In the genomic region with DNA sequence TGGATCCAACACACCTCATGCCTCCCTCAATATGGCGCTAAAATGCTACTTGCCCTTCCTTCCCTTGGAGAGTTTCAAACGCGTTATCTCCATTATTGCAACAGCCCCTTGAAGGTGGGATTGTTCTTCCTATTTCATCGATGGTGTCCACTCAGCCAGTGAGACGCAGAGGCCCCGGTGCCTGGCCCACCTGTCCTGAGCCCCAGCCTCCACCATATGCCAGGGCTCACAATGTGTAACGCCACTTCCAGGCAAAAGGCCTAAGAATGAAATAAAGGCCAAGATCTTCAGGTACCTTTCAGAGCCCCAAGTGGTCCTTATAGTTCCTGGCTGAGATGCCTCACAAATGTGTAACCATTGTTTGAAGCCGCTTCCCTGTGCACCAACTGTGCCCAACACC, we compare ENCODE assay signal across 13 cellular contexts.
DNase-seq lines count a peak whose midpoint lies in the region; ATAC-seq and TF ChIP-seq lines count a peak whose summit lies in the region.
"Had no signal": no experiment of that assay in that cellular context is flagged by ENCODE, and none has a peak within 500 bp of the region (broad histone marks: within the 10 kb centered on the region; RNA-seq: fewer than 3 reads in every experiment).

No MANE protein-coding gene starts in this region.

- H3K36me3 Mint-ChIP-seq in endothelial cell (ENCODE audit: low read depth, unreplicated experiment), result no peaks in the 10 kb centered on the region

- H3K4me3 ChIP-seq in coronary artery (no peak overlapping the region), upper lobe of right lung (no peak overlapping the region)

- H3K27ac ChIP-seq in coronary artery (no peak overlapping the region), upper lobe of right lung (no peak overlapping the region)
- H3K27ac ChIP-seq: C4-2B had no signal

- no peak overlapping the region for H3K4me3 Mint-ChIP-seq in endothelial cell (ENCODE audit: unreplicated experiment)
- H3K4me3 Mint-ChIP-seq: CD4-positive, alpha-beta T cell; H9 had no signal

- no peaks in the 10 kb centered on the region for H3K9me3 Mint-ChIP-seq in endothelial cell (ENCODE audit: unreplicated experiment)

- H3K27me3 ChIP-seq in upper lobe of right lung, result no peaks in the 10 kb centered on the region

- no peaks in the 10 kb centered on the region for H3K36me3 ChIP-seq in upper lobe of right lung

- no peaks in the 10 kb centered on the region for H3K4me1 ChIP-seq in upper lobe of right lung
- H3K4me1 ChIP-seq: Caco-2 had no signal

- TF ChIP-seq CTCF in coronary artery (IDR thresholded peaks at IDR 0.05), result no peak
- no peak for TF ChIP-seq CTCF in upper lobe of right lung (IDR thresholded peaks at IDR 0.05)
- no peak for TF ChIP-seq CTCF in endothelial cell (IDR thresholded peaks at IDR 0.05; ENCODE audit: unreplicated experiment)

- intact Hi-C loops in posterior vena cava (cut with DNase I), result no loop called here
- intact Hi-C loops in upper lobe of right lung (cut with DNase I), result no loop called here

- ATAC-seq in left lobe of liver (no peak), GM19351 (IDR thresholded peaks at IDR 0.05; ENCODE audit: unreplicated experiment) (no peak), upper lobe of right lung (no peak)

- H3K4me1 Mint-ChIP-seq in endothelial cell (ENCODE audit: unreplicated experiment), result peaks cover 4% of the 10 kb centered on the region

- H3K27ac Mint-ChIP-seq in endothelial cell (ENCODE audit: unreplicated experiment), result no peak overlapping the region
- H3K27ac Mint-ChIP-seq: CD4-positive, alpha-beta T cell had no signal

- H3K27me3 Mint-ChIP-seq in endothelial cell (ENCODE audit: unreplicated experiment), result peaks cover 6% of the 10 kb centered on the region

- DNase-seq in coronary artery (ENCODE audit: low spot score) (peak; percentile 55), left lobe of liver (ENCODE audit: low spot score) (peak; percentile 14), posterior vena cava (ENCODE audit: low spot score) (peak; percentile 28), ACHN (no peak), upper lobe of right lung (no peak), endothelial cell (ENCODE audit: low spot score) (no peak)
- DNase-seq: AML-193; Caco-2; CD4-positive, alpha-beta T cell; GOT3; H9 had no signal

- peaks cover 4% of the 10 kb centered on the region for H3K9me3 ChIP-seq in upper lobe of right lung
- H3K9me3 ChIP-seq: Caco-2 had no signal

- in situ Hi-C loops in ACHN (cut with HindIII; ENCODE audit: low pct_ligation_motif_present, low pct_unique_long_range_greater_than_20kb, low sequenced_read_pairs), result no loop called here

Comparison
In these comparisons a context has a peak if more than half of its experiments do, and no peak if none do; other contexts are left out.
1. DNase-seq: peak in coronary artery (single experiment), left lobe of liver (single experiment) and posterior vena cava (single experiment); none in ACHN (single experiment), upper lobe of right lung (single experiment) and endothelial cell (single experiment).